ENCODE assay signal across 16 cellular contexts in genomic region chr11:69352181-69352580, GRCh38. TPM values are rescaled to one million over a fixed set of nuclear protein-coding genes. Genes with fewer than 3 reads are reported as not detected.
DNase-seq lines count a peak whose midpoint lies in the region; ATAC-seq and TF ChIP-seq lines count a peak whose summit lies in the region.
"Had no signal": no experiment of that assay in that cellular context is flagged by ENCODE, and none has a peak within 500 bp of the region (broad histone marks: within the 10 kb centered on the region; RNA-seq: fewer than 3 reads in every experiment).

No MANE protein-coding gene starts in this region.

- no TSS peak for BruUV-seq in IMR-90 (replicated peaks; lab: Mats Ljungman, UMichigan)

- H3K9ac ChIP-seq in IMR-90 (ENCODE audit: low read depth, low read length), result no peak overlapping the region; the same call in 1 of the 2 replicates

- H4K5ac ChIP-seq in IMR-90 (ENCODE audit: low read depth, low read length), result peak overlapping the region; percentile 94

- no peak for DNase-seq in AG04450 (ENCODE audit: low read depth, low spot score)
- no peak for DNase-seq in IMR-90
- peak; percentile 22 for DNase-seq in dermis blood vessel endothelial cell
- DNase-seq in mucosa of gallbladder (ENCODE audit: low spot score), result peak; percentile 2
- no peak for DNase-seq in tibial artery
- DNase-seq in dedifferentiated amniotic fluid mesenchymal stem cell (ENCODE audit: extremely low spot score), result no peak
- no peak for DNase-seq in NCI-H82 (lab: John Stamatoyannopoulos, UW)
- DNase-seq in stimulated activated effector memory CD8-positive, alpha-beta T cell treated with anti-CD3 and anti-CD28 coated beads, Interleukin-12 subunit alpha, Interleukin-12 subunit beta, amount 100 ng/mL, for 72 hours (ENCODE audit: low spot score in 2 of 2), result no peak
- DNase-seq: activated T-cell treated with anti-CD3 and anti-CD28 coated beads, Interleukin-2, amount 50 U/mL, for 4 hours; BE2C; NCI-H2081 had no signal

- H3K27ac Mint-ChIP-seq in stimulated activated effector memory CD8-positive, alpha-beta T cell treated with anti-CD3 and anti-CD28 coated beads, Interleukin-12 subunit alpha, Interleukin-12 subunit beta, amount 100 ng/mL, for 72 hours, result no peak overlapping the region
- H3K27ac Mint-ChIP-seq: activated CD4-positive, alpha-beta memory T cell treated with anti-CD3 and anti-CD28 coated beads for 36 hours; memory B cell had no signal

- peaks cover 5 to 30% of the 10 kb centered on the region in 2 experiments; a peak in 2 of 4 replicates for H3K79me1 ChIP-seq in IMR-90 (ENCODE audit: low read depth in 1 of 2, low read length in 2 of 2)

- peak overlapping the region; percentile 100 for H2BK120ac ChIP-seq in IMR-90 (ENCODE audit: low read depth, low read length)

- no peaks in the 10 kb centered on the region for H3K36me3 ChIP-seq in IMR-90 (ENCODE audit: control insufficient read depth, insufficient read depth, low read length)
- no peaks in the 10 kb centered on the region for H3K36me3 ChIP-seq in tibial artery
- H3K36me3 ChIP-seq: adrenal gland, BE2C had no signal

- no peak overlapping the region for H3K4me2 ChIP-seq in IMR-90 (ENCODE audit: low read depth, low read length)

- peaks cover 16% of the 10 kb centered on the region for H3K9me1 ChIP-seq in IMR-90 (ENCODE audit: insufficient read depth, low read length)

- intact Hi-C loops in IMR-90 (cut with micrococcal nuclease) (loop anchor here (1.0 to 5.0 kb wide), 4 partner anchors 55 to 290 kb away; partner anchors contain the start of gene CCND1), tibial artery (cut with DNase I; ENCODE audit: low total_unique reads) (no loop called here)

- H4K20me1 ChIP-seq in IMR-90 (ENCODE audit: insufficient read depth, low read length), result no peaks in the 10 kb centered on the region

- peak overlapping the region; percentile 99 for H2BK20ac ChIP-seq in IMR-90 (ENCODE audit: low read depth, low read length)

- no peak overlapping the region for H2AFZ ChIP-seq in IMR-90 (replicated peaks; ENCODE audit: low read length, poor library complexity)

- CTCF ChIA-PET in AG04450 (lab: Charles Lee) (no interaction called here), IMR-90 (lab: Yijun Ruan, JAX) (no interaction called here)

- H3K23ac ChIP-seq in IMR-90 (ENCODE audit: low read depth, low read length), result peak overlapping the region; percentile 99

- H3K14ac ChIP-seq in IMR-90 (replicated peaks; ENCODE audit: low read depth, low read length), result peak overlapping the region; percentile 100

- TF ChIP-seq CTCF in AG04450 (IDR thresholded peaks at IDR 0.05; ENCODE audit: low read depth, low read length), result no peak
- TF ChIP-seq CTCF in IMR-90 (conservative IDR thresholded peaks at IDR 0.05; ENCODE audit: low read depth, low read length), result no peak
- no peak for TF ChIP-seq CTCF in tibial artery (IDR thresholded peaks at IDR 0.05)

- POLR2A ChIA-PET in AG04450 (lab: Yijun Ruan, JAX) (interaction anchor here (0.9 to 1.8 kb wide), 3 partner anchors 30 to 55 kb away, joined by 3 to 9 read pairs (median 8); no protein-coding TSS in a partner anchor), IMR-90 (lab: Charles Lee; ENCODE audit: unreplicated experiment) (no interaction called here)

- H3K27ac ChIP-seq in AG04450 (ENCODE audit: low read depth, low read length) (peak overlapping the region; percentile 86), IMR-90 (ENCODE audit: insufficient read depth, low read length) (peak overlapping the region; percentile 95), tibial artery (no peak overlapping the region)

- peaks cover 16% of the 10 kb centered on the region for H3K4me1 ChIP-seq in IMR-90 (ENCODE audit: control insufficient read depth, insufficient read depth, low read length)
- H3K4me1 ChIP-seq in tibial artery, result no peaks in the 10 kb centered on the region

- WGBS in IMR-90 (ENCODE audit: extremely low coverage in 2 of 2, insufficient read length in 1 of 2), 2 experiments, result 100% methylated on average over 2 of the region's 2 CpGs; no CpG with 5 or more reads in 1 of the 2 experiments

- H3K18ac ChIP-seq in IMR-90 (ENCODE audit: low read depth, low read length), result peak overlapping the region; percentile 99

- H3K9me3 ChIP-seq in AG04450 (ENCODE audit: control insufficient read depth, insufficient read depth, low read length) (peaks cover 9% of the 10 kb centered on the region), IMR-90 (ENCODE audit: control insufficient read depth, insufficient read depth, low read length) (peaks cover 8% of the 10 kb centered on the region), tibial artery (no peaks in the 10 kb centered on the region)
- H3K9me3 ChIP-seq: adrenal gland had no signal

- H3K27me3 ChIP-seq in AG04450 (ENCODE audit: control insufficient read depth, insufficient read depth, low read length) (no peaks in the 10 kb centered on the region), IMR-90 (ENCODE audit: control insufficient read depth, insufficient read depth, low read length) (no peaks in the 10 kb centered on the region), tibial artery (peaks cover 0 to 27% of the 10 kb centered on the region in 2 donors)
- H3K27me3 ChIP-seq: adrenal gland, BE2C had no signal

- dilution Hi-C loops in IMR-90 (cut with HindIII; ENCODE audit: low sequenced_read_pairs, unreplicated experiment), result no loop called here

- H3K4me3 Mint-ChIP-seq in stimulated activated effector memory CD8-positive, alpha-beta T cell treated with anti-CD3 and anti-CD28 coated beads, Interleukin-12 subunit alpha, Interleukin-12 subunit beta, amount 100 ng/mL, for 72 hours, result no peak overlapping the region
- H3K4me3 Mint-ChIP-seq: activated CD4-positive, alpha-beta memory T cell treated with anti-CD3 and anti-CD28 coated beads for 36 hours; activated T-cell treated with anti-CD3 and anti-CD28 coated beads, Interleukin-2, amount 50 U/mL, for 4 hours; central memory CD8-positive, alpha-beta T cell; memory B cell had no signal

- peak overlapping the region; percentile 87 for H3K56ac ChIP-seq in IMR-90 (ENCODE audit: extremely low read depth, insufficient read depth, low read length)

- H3K4ac ChIP-seq in IMR-90 (ENCODE audit: low read depth, low read length), result peak overlapping the region; percentile 100

- H4K8ac ChIP-seq in IMR-90 (ENCODE audit: low read depth in 2 of 2, low read length in 2 of 2), result peak overlapping the region; percentile 93 to 95

- in situ Hi-C loops in IMR-90 (cut with MboI; ENCODE audit: low sequenced_read_pairs), result no loop called here

- TF ChIP-seq POLR2A in IMR-90 (IDR thresholded peaks at IDR 0.05; ENCODE audit: low read depth, low read length), result no peak

- ATAC-seq in IMR-90 (ENCODE audit: low read depth), result no peak
- no peak for ATAC-seq in stimulated activated effector memory CD8-positive, alpha-beta T cell treated with anti-CD3 and anti-CD28 coated beads, Interleukin-12 subunit alpha, Interleukin-12 subunit beta, amount 100 ng/mL, for 72 hours

- H2AK9ac ChIP-seq in IMR-90 (replicated peaks; ENCODE audit: low read depth, low read length, poor library complexity), result peak overlapping the region; percentile 73

- H3K9me3 Mint-ChIP-seq in stimulated activated effector memory CD8-positive, alpha-beta T cell treated with anti-CD3 and anti-CD28 coated beads, Interleukin-12 subunit alpha, Interleukin-12 subunit beta, amount 100 ng/mL, for 72 hours, result no peaks in the 10 kb centered on the region
- H3K9me3 Mint-ChIP-seq: central memory CD8-positive, alpha-beta T cell had no signal

- H2BK5ac ChIP-seq in IMR-90 (ENCODE audit: low read depth, low read length, poor library complexity, severe bottlenecking), result peak overlapping the region; percentile 100

- no peaks in the 10 kb centered on the region for H3K4me1 Mint-ChIP-seq in stimulated activated effector memory CD8-positive, alpha-beta T cell treated with anti-CD3 and anti-CD28 coated beads, Interleukin-12 subunit alpha, Interleukin-12 subunit beta, amount 100 ng/mL, for 72 hours
- H3K4me1 Mint-ChIP-seq: central memory CD8-positive, alpha-beta T cell; memory B cell had no signal

- H2BK15ac ChIP-seq in IMR-90 (ENCODE audit: low read depth, low read length), result peak overlapping the region; percentile 98

- peak overlapping the region; percentile 99 for H4K91ac ChIP-seq in IMR-90 (ENCODE audit: insufficient read depth, low read depth, low read length)

- H3K4me3 ChIP-seq in AG04450 (ENCODE audit: low read depth, low read length) (no peak overlapping the region), IMR-90 (ENCODE audit: insufficient read depth, low read depth, low read length) (no peak overlapping the region), tibial artery (no peak overlapping the region)
- H3K4me3 ChIP-seq: adrenal gland had no signal

- peak overlapping the region; percentile 100 for H2AK5ac ChIP-seq in IMR-90 (ENCODE audit: low read depth, low read length)

- TF ChIP-seq RAD21 in IMR-90 (IDR thresholded peaks at IDR 0.05; ENCODE audit: low read length), result no peak

- no peaks in the 10 kb centered on the region for H3K36me3 Mint-ChIP-seq in stimulated activated effector memory CD8-positive, alpha-beta T cell treated with anti-CD3 and anti-CD28 coated beads, Interleukin-12 subunit alpha, Interleukin-12 subunit beta, amount 100 ng/mL, for 72 hours

TF ChIP-seq in IMR-90, 13 proteins besides CTCF, POLR2A, EP300 and RAD21:
- TF ChIP-seq RFX5 (IDR thresholded peaks at IDR 0.05; ENCODE audit: low read depth, low read length) (no peak), SMC3 (IDR thresholded peaks at IDR 0.05; ENCODE audit: low read depth, low read length) (no peak), MXI1 (IDR thresholded peaks at IDR 0.05; ENCODE audit: borderline replicate concordance, low read depth, low read length) (no peak), ELK1 (IDR thresholded peaks at IDR 0.05; ENCODE audit: borderline replicate concordance, low read depth, low read length) (no peak), MAZ (IDR thresholded peaks at IDR 0.05; ENCODE audit: borderline replicate concordance, low read depth, low read length) (no peak)

RNA-seq across cellular contexts. Expression of gene MYEOV, which starts 58.2 kb away (rescaled TPM):
- 1.6 and 3.3 TPM in 2 replicates for polyA plus RNA-seq in AG04450 (2011; rRNA removed)
- polyA minus RNA-seq in AG04450 (2011; rRNA and poly(A)+ RNA removed), result 3.0 and 5.6 TPM in 2 replicates
- 6.1 and 6.8 TPM in 2 replicates for total RNA-seq in IMR-90 (2012; rRNA removed)
- 5.8 and 12.5 TPM in 2 replicates for polyA plus RNA-seq in IMR-90 (2012; rRNA removed)
- 3.3 and 5.6 TPM in 2 replicates for polyA plus RNA-seq in IMR-90 (2012; cell fraction: cytosol; rRNA removed)
- 7.1 and 13.0 TPM in 2 replicates for polyA plus RNA-seq in IMR-90 (2012; cell fraction: nucleus; rRNA removed; ENCODE audit: low replicate concordance)
- total RNA-seq in dermis blood vessel endothelial cell, result 0.05 TPM in 1 of 2 replicates, not detected in the other
- total RNA-seq in mucosa of gallbladder, result 0.72 TPM
- total RNA-seq: temporal lobe had no signal

Comparison
In these comparisons a context has a peak if more than half of its experiments do, and no peak if none do; other contexts are left out.
1. DNase-seq: peak in dermis blood vessel endothelial cell (single experiment) and mucosa of gallbladder (single experiment); none in AG04450 (single experiment), IMR-90 (single experiment), tibial artery (0 of 2), dedifferentiated amniotic fluid mesenchymal stem cell (single experiment), NCI-H82 (single experiment) and stimulated activated effector memory CD8-positive, alpha-beta T cell treated with anti-CD3 and anti-CD28 coated beads, Interleukin-12 subunit alpha, Interleukin-12 subunit beta, amount 100 ng/mL, for 72 hours (0 of 2).
2. H3K27ac ChIP-seq: peak in AG04450 (single experiment) and IMR-90 (single experiment); none in tibial artery (0 of 2).